10 cellular contexts compared by ENCODE assay signal in the genomic region with DNA sequence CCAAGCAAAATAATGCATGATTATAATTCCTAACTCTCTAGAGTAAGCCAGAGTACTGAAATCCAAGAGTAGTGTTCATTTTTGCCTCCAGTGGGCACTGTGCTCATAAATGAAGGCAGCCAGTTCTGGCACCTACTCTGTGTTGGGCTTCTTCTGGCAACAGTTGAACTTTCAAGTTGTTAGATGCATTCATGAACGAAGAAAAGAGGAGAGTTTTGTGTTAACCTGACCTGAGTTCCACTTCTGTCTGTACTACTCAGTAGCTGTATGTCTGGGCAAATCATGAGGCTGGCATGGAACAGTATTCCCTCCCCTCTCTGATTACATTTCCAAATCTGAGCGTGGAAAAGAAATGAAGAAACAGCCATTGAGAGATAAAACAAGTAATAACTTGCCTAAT. TPM values are rescaled to one million over a fixed set of nuclear protein-coding genes. Genes with fewer than 3 reads are reported as not detected.
A peak's percentile ranks its signal among the peaks of the same experiment; 100 is the strongest.
DNase-seq lines count a peak whose midpoint lies in the region; ATAC-seq, FAIRE-seq and TF ChIP-seq lines count a peak whose summit lies in the region.
"Had no signal": no experiment of that assay in that cellular context is flagged by ENCODE, and none has a peak within 500 bp of the region (broad histone marks: within the 10 kb centered on the region; RNA-seq: fewer than 3 reads in every experiment).

No MANE protein-coding gene starts in this region.

- in situ Hi-C loops in K562 (cut with MboI): no loop called here

- no peak for TF ChIP-seq EP300 in K562 (IDR thresholded peaks at IDR 0.05; ENCODE audit: low read length)

- no peaks in the 10 kb centered on the region for H3K36me3 ChIP-seq in K562 (ENCODE audit: control insufficient read depth, insufficient read depth, low read length)
- no peaks in the 10 kb centered on the region for H3K36me3 ChIP-seq in prostate gland
- H3K36me3 ChIP-seq: BLaER1 treated with 17β-estradiol and CSF1 and Interleukin-3, amounts not matched to agents 10 nM and 100 nM had no signal

- TF ChIP-seq POLR2A in K562 (conservative IDR thresholded peaks at IDR 0.05) (no peak), prostate gland (IDR thresholded peaks at IDR 0.05) (no peak)

- H3K4me3 ChIP-seq in K562: no peak overlapping the region
- no peak overlapping the region for H3K4me3 ChIP-seq in prostate gland
- H3K4me3 ChIP-seq: BLaER1 treated with 17β-estradiol and CSF1 and Interleukin-3, amounts not matched to agents 10 nM and 100 nM had no signal

- CTCF ChIA-PET in K562 (lab: Yijun Ruan, JAX; ENCODE audit: low intra/inter-chr PET ratio): no interaction called here

- POLR2A ChIA-PET in K562 (lab: Yijun Ruan, JAX): no interaction called here

- intact Hi-C loops in K562 (cut with micrococcal nuclease) (no loop called here), prostate gland (cut with DNase I) (no loop called here)

- no peak overlapping the region for H3K9ac ChIP-seq in K562 (ENCODE audit: insufficient read depth in 1 of 2, low read depth in 2 of 2, low read length in 2 of 2)
- H3K9ac ChIP-seq: BLaER1 treated with 17β-estradiol and CSF1 and Interleukin-3, amounts not matched to agents 10 nM and 100 nM had no signal

- peak in 1 of 2 experiments; percentile 36; a peak in 3 of 4 replicates for TF ChIP-seq RAD21 in K562 (CRISPR knock-in tag; conservative IDR thresholded peaks at IDR 0.05 in 1 of 2, IDR thresholded peaks at IDR 0.05 in 1 of 2)

- H2AFZ ChIP-seq in K562 (ENCODE audit: low read depth, low read length): no peak overlapping the region

- H4K20me1 ChIP-seq in K562 (replicated peaks; ENCODE audit: control insufficient read depth, insufficient read depth, low read length): no peaks in the 10 kb centered on the region
- H4K20me1 ChIP-seq: BLaER1 treated with 17β-estradiol and CSF1 and Interleukin-3, amounts not matched to agents 10 nM and 100 nM had no signal

- H3K79me2 ChIP-seq in K562 (ENCODE audit: control insufficient read depth, insufficient read depth, low read length): no peaks in the 10 kb centered on the region

- BruUV-seq in K562 (replicated peaks; lab: Mats Ljungman, UMichigan): no TSS peak

- H3K27ac ChIP-seq in K562 (ENCODE audit: extremely low read depth, low read depth, low read length) (no peak overlapping the region), prostate gland (no peak overlapping the region)
- H3K27ac ChIP-seq: BLaER1 treated with 17β-estradiol and CSF1 and Interleukin-3, amounts not matched to agents 10 nM and 100 nM had no signal

- H3K9me1 ChIP-seq in K562 (ENCODE audit: control insufficient read depth, insufficient read depth, low read length): no peaks in the 10 kb centered on the region

- WGBS in K562 (ENCODE audit: insufficient coverage, low coverage, missing lambda C conversion rate): 0% methylated on average over 2 of the region's 2 CpGs
- 33% methylated on average over 2 of the region's 2 CpGs for WGBS in prostate gland

- H3K4me2 ChIP-seq in K562 (ENCODE audit: insufficient read depth, low read length): no peak overlapping the region
- H3K4me2 ChIP-seq: BLaER1 treated with 17β-estradiol and CSF1 and Interleukin-3, amounts not matched to agents 10 nM and 100 nM had no signal

- FAIRE-seq in K562 (lab: Jason Lieb, UNC): no peak
- FAIRE-seq: TTC549 had no signal

- DNase-seq in NCI-H2171 treated with DMSO at 0.1 percent for 48 hours (lab: John Stamatoyannopoulos, UW) (peak; percentile 50), NCI-H2171 (lab: John Stamatoyannopoulos, UW) (no peak), HT-29 (ENCODE audit: low spot score) (peak; percentile 34), K562 (ENCODE audit: extremely low read depth in 1 of 4, low spot score in 3 of 4) (peak in 1 of 4 experiments; percentile 13), medulla oblongata (ENCODE audit: extremely low spot score) (peak; percentile 61), prostate gland (ENCODE audit: low spot score) (no peak)
- no peak for DNase-seq in activated CD4-positive, CD25-positive, alpha-beta regulatory T cell treated with anti-CD3 and anti-CD28 coated beads, Interleukin-2, amount 50 U/mL, for 72 hours

- H3K4me1 ChIP-seq in K562 (replicated peaks in 1 of 2; ENCODE audit: control insufficient read depth in 2 of 2, insufficient read depth in 2 of 2, low read length in 2 of 2) (no peaks in the 10 kb centered on the region), prostate gland (replicated peaks) (no peaks in the 10 kb centered on the region)

- H3K27me3 ChIP-seq in K562 (ENCODE audit: control insufficient read depth in 2 of 2, insufficient read depth in 2 of 2, low read length in 2 of 2): no peaks in the 10 kb centered on the region
- H3K27me3 ChIP-seq in prostate gland (replicated peaks; ENCODE audit: insufficient read depth): no peaks in the 10 kb centered on the region
- H3K27me3 ChIP-seq: BLaER1 treated with 17β-estradiol and CSF1 and Interleukin-3, amounts not matched to agents 10 nM and 100 nM had no signal

- no peaks in the 10 kb centered on the region for H3K9me3 ChIP-seq in K562 (replicated peaks; ENCODE audit: control insufficient read depth, insufficient read depth, low read depth, low read length)
- no peaks in the 10 kb centered on the region for H3K9me3 ChIP-seq in prostate gland
- H3K9me3 ChIP-seq: BLaER1 treated with 17β-estradiol and CSF1 and Interleukin-3, amounts not matched to agents 10 nM and 100 nM had no signal

- peak; percentile 78 for ATAC-seq in K562
- no peak for ATAC-seq in HG02970 (IDR thresholded peaks at IDR 0.05; ENCODE audit: low FRiP score, unreplicated experiment)

- peak in 2 of 3 experiments; percentile 39 to 41; a peak in 2 of 6 replicates for TF ChIP-seq CTCF in K562 (IDR thresholded peaks at IDR 0.05 in 2 of 3, conservative IDR thresholded peaks at IDR 0.05 in 1 of 3; ENCODE audit: insufficient read depth in 2 of 3, low read depth in 1 of 3, low read length in 3 of 3)
- peak in 2 of 4 experiments; percentile 24 to 55 for TF ChIP-seq CTCF in prostate gland (IDR thresholded peaks at IDR 0.05)

TF ChIP-seq in K562, 482 proteins besides CTCF, POLR2A, EP300 and RAD21:
- TF ChIP-seq ZC3H4 (CRISPR knock-in tag; IDR thresholded peaks at IDR 0.05; ENCODE audit: borderline replicate concordance): no peak
- TF ChIP-seq FOXA1 (IDR thresholded peaks at IDR 0.05; ENCODE audit: borderline replicate concordance): no peak
- no peak for TF ChIP-seq ZFP1 (CRISPR knock-in tag; IDR thresholded peaks at IDR 0.05)
- TF ChIP-seq GTF2F1 (IDR thresholded peaks at IDR 0.05; ENCODE audit: low read depth, low read length): no peak
- TF ChIP-seq, protein P1, sequence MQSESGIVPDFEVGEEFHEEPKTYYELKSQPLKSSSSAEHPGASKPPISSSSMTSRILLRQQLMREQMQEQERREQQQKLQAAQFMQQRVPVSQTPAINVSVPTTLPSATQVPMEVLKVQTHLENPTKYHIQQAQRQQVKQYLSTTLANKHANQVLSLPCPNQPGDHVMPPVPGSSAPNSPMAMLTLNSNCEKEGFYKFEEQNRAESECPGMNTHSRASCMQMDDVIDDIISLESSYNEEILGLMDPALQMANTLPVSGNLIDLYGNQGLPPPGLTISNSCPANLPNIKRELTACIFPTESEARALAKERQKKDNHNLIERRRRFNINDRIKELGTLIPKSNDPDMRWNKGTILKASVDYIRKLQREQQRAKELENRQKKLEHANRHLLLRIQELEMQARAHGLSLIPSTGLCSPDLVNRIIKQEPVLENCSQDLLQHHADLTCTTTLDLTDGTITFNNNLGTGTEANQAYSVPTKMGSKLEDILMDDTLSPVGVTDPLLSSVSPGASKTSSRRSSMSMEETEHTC (IDR thresholded peaks at IDR 0.05): no peak

RNA-seq across cellular contexts. Expression of a gene that starts 20.3 kb away (rescaled TPM):
- total RNA-seq in HT-29 (2014; rRNA removed; shearing (Covaris generic)): not detected in 2 replicates
- total RNA-seq in K562 (2011; cell fraction: chromatin; rRNA removed; ENCODE audit: low replicate concordance): not detected in 2 replicates
- not detected in 2 replicates for total RNA-seq in K562 (2011; cell fraction: nucleolus; rRNA removed)
- not detected in 2 replicates for total RNA-seq in K562 (2011; cell fraction: nucleoplasm; rRNA removed)
- not detected in 2 replicates for total RNA-seq in K562 (2014; rRNA removed)
- not detected in 2 replicates for total RNA-seq in K562 (2014; rRNA removed; fragmentation: Illumina TruSeq; extraction: Trizol)
- not detected in 2 replicates for total RNA-seq in K562 (2015; rRNA removed; fragmentation: Illumina TruSeq; extraction: Trizol)
- total RNA-seq in K562 (2021): 0.16 and 0.92 TPM in 2 replicates
- not detected in 2 replicates for polyA plus RNA-seq in K562 (2011; rRNA removed)
- polyA plus RNA-seq in K562 (2011; cell fraction: cytosol; rRNA removed): not detected in 2 replicates
- polyA plus RNA-seq in K562 (2011; cell fraction: nucleus; rRNA removed): not detected in 2 replicates
- polyA plus RNA-seq in K562 (2012): 0.08 TPM in 1 of 2 replicates, not detected in the other
- polyA plus RNA-seq in K562 (2014; fragmentation: Illumina TruSeq; extraction: Trizol): not detected in 2 replicates
- not detected for polyA plus RNA-seq in K562 (2014; fragmentation: Nextera tagmentation; extraction: Ambion mirVana)
- polyA plus RNA-seq in K562 (2014; rRNA removed): not detected in 2 replicates
- polyA minus RNA-seq in K562 (2011; rRNA and poly(A)+ RNA removed): not detected in 2 replicates
- not detected in 2 replicates for polyA minus RNA-seq in K562 (2011; cell fraction: cytosol; rRNA and poly(A)+ RNA removed)
- polyA minus RNA-seq in K562 (2011; cell fraction: nucleus; rRNA and poly(A)+ RNA removed): not detected in 2 replicates
- total RNA-seq in prostate gland: 1 to 10 TPM; 2.6 to 6.8 TPM

Comparison
In these comparisons a context has a peak if more than half of its experiments do, and no peak if none do; other contexts are left out.
1. DNase-seq: peak in NCI-H2171 treated with DMSO at 0.1 percent for 48 hours (single experiment), HT-29 (single experiment) and medulla oblongata (single experiment); none in NCI-H2171 (single experiment), activated CD4-positive, CD25-positive, alpha-beta regulatory T cell treated with anti-CD3 and anti-CD28 coated beads, Interleukin-2, amount 50 U/mL, for 72 hours (single experiment) and prostate gland (single experiment).